ENCODE assay signal across 1 cellular context in the genomic region with DNA sequence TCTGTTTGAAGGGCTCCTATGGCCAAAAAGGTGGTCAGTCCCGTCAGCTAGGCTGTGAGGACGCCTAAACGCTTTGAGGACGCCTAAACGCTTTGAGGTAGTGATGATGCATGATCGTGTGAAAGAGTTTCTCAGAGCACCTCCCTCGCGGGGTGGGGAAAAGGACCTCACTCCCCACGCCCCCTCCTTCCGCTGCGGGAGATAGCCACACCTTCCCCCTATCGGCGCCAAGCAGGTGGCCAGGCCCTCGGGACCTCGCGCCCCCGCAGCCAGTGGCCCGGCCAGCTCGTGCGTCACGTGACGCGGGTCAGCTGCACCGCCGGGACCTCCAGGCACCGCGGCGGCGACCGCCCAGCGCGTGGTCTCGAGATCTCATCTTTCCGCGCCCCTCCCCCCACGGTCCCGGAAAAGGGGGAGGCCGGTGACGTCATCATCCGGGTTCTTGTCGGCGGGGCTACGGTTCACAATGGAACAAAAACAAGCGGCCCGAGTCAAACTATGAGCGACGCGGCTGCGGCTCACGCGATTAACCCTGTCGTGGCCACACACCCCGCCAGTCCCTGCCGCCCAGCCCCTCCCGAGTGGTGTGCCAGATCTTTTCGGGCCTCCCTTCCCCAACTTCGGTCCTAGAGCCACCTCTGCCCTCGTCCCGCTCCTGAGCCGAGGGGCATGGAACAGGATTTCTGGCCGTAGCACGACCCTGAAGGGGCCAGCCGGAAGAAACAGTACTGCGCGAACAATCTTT.
TF ChIP-seq lines count a peak whose summit lies in the region.

No MANE protein-coding gene starts in this region.

TF ChIP-seq in HepG2, 621 proteins besides CTCF, POLR2A, EP300 and RAD21 (continued from another document and continues in another):
- TF ChIP-seq MTA1 (CRISPR knock-in tag; IDR thresholded peaks at IDR 0.05; ENCODE audit: borderline replicate concordance) (no peak), ZNF616 (CRISPR knock-in tag; IDR thresholded peaks at IDR 0.05; ENCODE audit: low read depth) (peak; percentile 57; the same call in 1 of the 2 replicates), DR1 (CRISPR knock-in tag; IDR thresholded peaks at IDR 0.05) (peak; percentile 54; the same call in 1 of the 2 replicates), ZNF343 (CRISPR knock-in tag; IDR thresholded peaks at IDR 0.05) (no peak), HNRNPL (IDR thresholded peaks at IDR 0.05; ENCODE audit: low read depth, low read length) (no peak), ZNF143 (CRISPR knock-in tag; IDR thresholded peaks at IDR 0.05) (peak; percentile 36; the same call in 1 of the 2 replicates), ZBTB21 (CRISPR knock-in tag; IDR thresholded peaks at IDR 0.05) (peak; percentile 81; the same call in 1 of the 2 replicates), ZNF792 (CRISPR knock-in tag; IDR thresholded peaks at IDR 0.05) (peak; percentile 76), ZNF329 (CRISPR knock-in tag; IDR thresholded peaks at IDR 0.05; ENCODE audit: low read depth) (no peak), ZNF550 (CRISPR knock-in tag; IDR thresholded peaks at IDR 0.05; ENCODE audit: borderline replicate concordance) (no peak), U2AF2 (IDR thresholded peaks at IDR 0.05; ENCODE audit: low read depth, low read length) (no peak), ZNF768 (CRISPR knock-in tag; IDR thresholded peaks at IDR 0.05) (no peak), KAT8 (CRISPR knock-in tag; IDR thresholded peaks at IDR 0.05) (peak; percentile 65; the same call in 1 of the 2 replicates), ZNF12 (CRISPR knock-in tag; IDR thresholded peaks at IDR 0.05) (no peak), MED13 (CRISPR knock-in tag; IDR thresholded peaks at IDR 0.05) (0 out of 2 replicates have a peak, but pooled peaks have one; percentile 59), KLF16 (CRISPR knock-in tag; IDR thresholded peaks at IDR 0.05) (peak in 1 of 2 experiments; percentile 46; a peak in 1 of 4 replicates), ZNF354B (CRISPR knock-in tag; IDR thresholded peaks at IDR 0.05) (no peak), ZNF30 (CRISPR knock-in tag; IDR thresholded peaks at IDR 0.05) (no peak), AGO1 (IDR thresholded peaks at IDR 0.05; ENCODE audit: low read depth, low read length, poor library complexity, severe bottlenecking) (no peak), HNRNPH1 (optimal IDR thresholded peaks at IDR 0.05; ENCODE audit: low read depth, low read length) (no peak), SKI (IDR thresholded peaks at IDR 0.05; ENCODE audit: partially characterized antibody) (peak; percentile 48), SMAD1 (CRISPR knock-in tag; IDR thresholded peaks at IDR 0.05; ENCODE audit: borderline replicate concordance, low read depth) (0 out of 2 replicates have a peak, but pooled peaks have one; percentile 29), ZIK1 (CRISPR knock-in tag; IDR thresholded peaks at IDR 0.05; ENCODE audit: borderline replicate concordance, low read depth) (peak; percentile 55; the same call in 1 of the 2 replicates), ZNF775 (CRISPR knock-in tag; IDR thresholded peaks at IDR 0.05; ENCODE audit: borderline replicate concordance) (no peak), ZNF121 (CRISPR knock-in tag; IDR thresholded peaks at IDR 0.05) (no peak), TEAD3 (CRISPR knock-in tag; optimal IDR thresholded peaks at IDR 0.05; ENCODE audit: borderline replicate concordance) (no peak), KLF6 (CRISPR knock-in tag; IDR thresholded peaks at IDR 0.05) (no peak), FOXA3 (CRISPR knock-in tag; IDR thresholded peaks at IDR 0.05) (peak; percentile 59), SYNCRIP (IDR thresholded peaks at IDR 0.05; ENCODE audit: insufficient read depth, low read depth, low read length) (no peak), ZNF790 (CRISPR knock-in tag; IDR thresholded peaks at IDR 0.05; ENCODE audit: borderline replicate concordance) (peak; percentile 83; the same call in 1 of the 2 replicates), ZNF558 (CRISPR knock-in tag; IDR thresholded peaks at IDR 0.05; ENCODE audit: borderline replicate concordance) (no peak; the same call in 1 of the 2 replicates), ZSCAN20 (CRISPR knock-in tag; IDR thresholded peaks at IDR 0.05; ENCODE audit: borderline replicate concordance) (no peak; the same call in 1 of the 2 replicates)
- TF ChIP-seq, protein P1, sequence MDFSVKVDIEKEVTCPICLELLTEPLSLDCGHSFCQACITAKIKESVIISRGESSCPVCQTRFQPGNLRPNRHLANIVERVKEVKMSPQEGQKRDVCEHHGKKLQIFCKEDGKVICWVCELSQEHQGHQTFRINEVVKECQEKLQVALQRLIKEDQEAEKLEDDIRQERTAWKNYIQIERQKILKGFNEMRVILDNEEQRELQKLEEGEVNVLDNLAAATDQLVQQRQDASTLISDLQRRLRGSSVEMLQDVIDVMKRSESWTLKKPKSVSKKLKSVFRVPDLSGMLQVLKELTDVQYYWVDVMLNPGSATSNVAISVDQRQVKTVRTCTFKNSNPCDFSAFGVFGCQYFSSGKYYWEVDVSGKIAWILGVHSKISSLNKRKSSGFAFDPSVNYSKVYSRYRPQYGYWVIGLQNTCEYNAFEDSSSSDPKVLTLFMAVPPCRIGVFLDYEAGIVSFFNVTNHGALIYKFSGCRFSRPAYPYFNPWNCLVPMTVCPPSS (IDR thresholded peaks at IDR 0.05) = no peak
- TF ChIP-seq, protein P2, sequence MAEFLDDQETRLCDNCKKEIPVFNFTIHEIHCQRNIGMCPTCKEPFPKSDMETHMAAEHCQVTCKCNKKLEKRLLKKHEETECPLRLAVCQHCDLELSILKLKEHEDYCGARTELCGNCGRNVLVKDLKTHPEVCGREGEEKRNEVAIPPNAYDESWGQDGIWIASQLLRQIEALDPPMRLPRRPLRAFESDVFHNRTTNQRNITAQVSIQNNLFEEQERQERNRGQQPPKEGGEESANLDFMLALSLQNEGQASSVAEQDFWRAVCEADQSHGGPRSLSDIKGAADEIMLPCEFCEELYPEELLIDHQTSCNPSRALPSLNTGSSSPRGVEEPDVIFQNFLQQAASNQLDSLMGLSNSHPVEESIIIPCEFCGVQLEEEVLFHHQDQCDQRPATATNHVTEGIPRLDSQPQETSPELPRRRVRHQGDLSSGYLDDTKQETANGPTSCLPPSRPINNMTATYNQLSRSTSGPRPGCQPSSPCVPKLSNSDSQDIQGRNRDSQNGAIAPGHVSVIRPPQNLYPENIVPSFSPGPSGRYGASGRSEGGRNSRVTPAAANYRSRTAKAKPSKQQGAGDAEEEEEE (CRISPR knock-in tag; IDR thresholded peaks at IDR 0.05; ENCODE audit: borderline replicate concordance) = 0 out of 2 replicates have a peak, but pooled peaks have one; percentile 37
- TF ChIP-seq, protein P3, sequence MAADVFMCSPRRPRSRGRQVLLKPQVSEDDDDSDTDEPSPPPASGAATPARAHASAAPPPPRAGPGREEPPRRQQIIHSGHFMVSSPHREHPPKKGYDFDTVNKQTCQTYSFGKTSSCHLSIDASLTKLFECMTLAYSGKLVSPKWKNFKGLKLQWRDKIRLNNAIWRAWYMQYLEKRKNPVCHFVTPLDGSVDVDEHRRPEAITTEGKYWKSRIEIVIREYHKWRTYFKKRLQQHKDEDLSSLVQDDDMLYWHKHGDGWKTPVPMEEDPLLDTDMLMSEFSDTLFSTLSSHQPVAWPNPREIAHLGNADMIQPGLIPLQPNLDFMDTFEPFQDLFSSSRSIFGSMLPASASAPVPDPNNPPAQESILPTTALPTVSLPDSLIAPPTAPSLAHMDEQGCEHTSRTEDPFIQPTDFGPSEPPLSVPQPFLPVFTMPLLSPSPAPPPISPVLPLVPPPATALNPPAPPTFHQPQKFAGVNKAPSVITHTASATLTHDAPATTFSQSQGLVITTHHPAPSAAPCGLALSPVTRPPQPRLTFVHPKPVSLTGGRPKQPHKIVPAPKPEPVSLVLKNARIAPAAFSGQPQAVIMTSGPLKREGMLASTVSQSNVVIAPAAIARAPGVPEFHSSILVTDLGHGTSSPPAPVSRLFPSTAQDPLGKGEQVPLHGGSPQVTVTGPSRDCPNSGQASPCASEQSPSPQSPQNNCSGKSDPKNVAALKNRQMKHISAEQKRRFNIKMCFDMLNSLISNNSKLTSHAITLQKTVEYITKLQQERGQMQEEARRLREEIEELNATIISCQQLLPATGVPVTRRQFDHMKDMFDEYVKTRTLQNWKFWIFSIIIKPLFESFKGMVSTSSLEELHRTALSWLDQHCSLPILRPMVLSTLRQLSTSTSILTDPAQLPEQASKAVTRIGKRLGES (CRISPR knock-in tag; IDR thresholded peaks at IDR 0.05; ENCODE audit: borderline replicate concordance) = no peak
- TF ChIP-seq, protein P4, sequence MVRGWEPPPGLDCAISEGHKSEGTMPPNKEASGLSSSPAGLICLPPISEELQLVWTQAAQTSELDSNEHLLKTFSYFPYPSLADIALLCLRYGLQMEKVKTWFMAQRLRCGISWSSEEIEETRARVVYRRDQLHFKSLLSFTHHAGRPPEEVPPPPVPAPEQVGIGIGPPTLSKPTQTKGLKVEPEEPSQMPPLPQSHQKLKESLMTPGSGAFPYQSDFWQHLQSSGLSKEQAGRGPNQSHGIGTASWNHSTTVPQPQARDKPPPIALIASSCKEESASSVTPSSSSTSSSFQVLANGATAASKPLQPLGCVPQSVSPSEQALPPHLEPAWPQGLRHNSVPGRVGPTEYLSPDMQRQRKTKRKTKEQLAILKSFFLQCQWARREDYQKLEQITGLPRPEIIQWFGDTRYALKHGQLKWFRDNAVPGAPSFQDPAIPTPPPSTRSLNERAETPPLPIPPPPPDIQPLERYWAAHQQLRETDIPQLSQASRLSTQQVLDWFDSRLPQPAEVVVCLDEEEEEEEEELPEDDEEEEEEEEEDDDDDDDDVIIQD (CRISPR knock-in tag; IDR thresholded peaks at IDR 0.05; ENCODE audit: low read depth) = peak; percentile 55; the same call in 1 of the 2 replicates
- TF ChIP-seq, protein P5, sequence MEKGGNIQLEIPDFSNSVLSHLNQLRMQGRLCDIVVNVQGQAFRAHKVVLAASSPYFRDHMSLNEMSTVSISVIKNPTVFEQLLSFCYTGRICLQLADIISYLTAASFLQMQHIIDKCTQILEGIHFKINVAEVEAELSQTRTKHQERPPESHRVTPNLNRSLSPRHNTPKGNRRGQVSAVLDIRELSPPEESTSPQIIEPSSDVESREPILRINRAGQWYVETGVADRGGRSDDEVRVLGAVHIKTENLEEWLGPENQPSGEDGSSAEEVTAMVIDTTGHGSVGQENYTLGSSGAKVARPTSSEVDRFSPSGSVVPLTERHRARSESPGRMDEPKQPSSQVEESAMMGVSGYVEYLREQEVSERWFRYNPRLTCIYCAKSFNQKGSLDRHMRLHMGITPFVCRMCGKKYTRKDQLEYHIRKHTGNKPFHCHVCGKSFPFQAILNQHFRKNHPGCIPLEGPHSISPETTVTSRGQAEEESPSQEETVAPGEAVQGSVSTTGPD (CRISPR knock-in tag; IDR thresholded peaks at IDR 0.05) = no peak
- TF ChIP-seq, protein P6, sequence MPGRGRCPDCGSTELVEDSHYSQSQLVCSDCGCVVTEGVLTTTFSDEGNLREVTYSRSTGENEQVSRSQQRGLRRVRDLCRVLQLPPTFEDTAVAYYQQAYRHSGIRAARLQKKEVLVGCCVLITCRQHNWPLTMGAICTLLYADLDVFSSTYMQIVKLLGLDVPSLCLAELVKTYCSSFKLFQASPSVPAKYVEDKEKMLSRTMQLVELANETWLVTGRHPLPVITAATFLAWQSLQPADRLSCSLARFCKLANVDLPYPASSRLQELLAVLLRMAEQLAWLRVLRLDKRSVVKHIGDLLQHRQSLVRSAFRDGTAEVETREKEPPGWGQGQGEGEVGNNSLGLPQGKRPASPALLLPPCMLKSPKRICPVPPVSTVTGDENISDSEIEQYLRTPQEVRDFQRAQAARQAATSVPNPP (CRISPR knock-in tag; IDR thresholded peaks at IDR 0.05) = peak; percentile 31; the same call in 1 of the 2 replicates
- TF ChIP-seq, protein P7, sequence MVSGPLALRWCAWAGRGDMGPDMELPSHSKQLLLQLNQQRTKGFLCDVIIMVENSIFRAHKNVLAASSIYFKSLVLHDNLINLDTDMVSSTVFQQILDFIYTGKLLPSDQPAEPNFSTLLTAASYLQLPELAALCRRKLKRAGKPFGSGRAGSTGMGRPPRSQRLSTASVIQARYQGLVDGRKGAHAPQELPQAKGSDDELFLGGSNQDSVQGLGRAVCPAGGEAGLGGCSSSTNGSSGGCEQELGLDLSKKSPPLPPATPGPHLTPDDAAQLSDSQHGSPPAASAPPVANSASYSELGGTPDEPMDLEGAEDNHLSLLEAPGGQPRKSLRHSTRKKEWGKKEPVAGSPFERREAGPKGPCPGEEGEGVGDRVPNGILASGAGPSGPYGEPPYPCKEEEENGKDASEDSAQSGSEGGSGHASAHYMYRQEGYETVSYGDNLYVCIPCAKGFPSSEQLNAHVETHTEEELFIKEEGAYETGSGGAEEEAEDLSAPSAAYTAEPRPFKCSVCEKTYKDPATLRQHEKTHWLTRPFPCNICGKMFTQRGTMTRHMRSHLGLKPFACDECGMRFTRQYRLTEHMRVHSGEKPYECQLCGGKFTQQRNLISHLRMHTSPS (CRISPR knock-in tag; IDR thresholded peaks at IDR 0.05; ENCODE audit: low read depth) = no peak
- TF ChIP-seq, protein P8, sequence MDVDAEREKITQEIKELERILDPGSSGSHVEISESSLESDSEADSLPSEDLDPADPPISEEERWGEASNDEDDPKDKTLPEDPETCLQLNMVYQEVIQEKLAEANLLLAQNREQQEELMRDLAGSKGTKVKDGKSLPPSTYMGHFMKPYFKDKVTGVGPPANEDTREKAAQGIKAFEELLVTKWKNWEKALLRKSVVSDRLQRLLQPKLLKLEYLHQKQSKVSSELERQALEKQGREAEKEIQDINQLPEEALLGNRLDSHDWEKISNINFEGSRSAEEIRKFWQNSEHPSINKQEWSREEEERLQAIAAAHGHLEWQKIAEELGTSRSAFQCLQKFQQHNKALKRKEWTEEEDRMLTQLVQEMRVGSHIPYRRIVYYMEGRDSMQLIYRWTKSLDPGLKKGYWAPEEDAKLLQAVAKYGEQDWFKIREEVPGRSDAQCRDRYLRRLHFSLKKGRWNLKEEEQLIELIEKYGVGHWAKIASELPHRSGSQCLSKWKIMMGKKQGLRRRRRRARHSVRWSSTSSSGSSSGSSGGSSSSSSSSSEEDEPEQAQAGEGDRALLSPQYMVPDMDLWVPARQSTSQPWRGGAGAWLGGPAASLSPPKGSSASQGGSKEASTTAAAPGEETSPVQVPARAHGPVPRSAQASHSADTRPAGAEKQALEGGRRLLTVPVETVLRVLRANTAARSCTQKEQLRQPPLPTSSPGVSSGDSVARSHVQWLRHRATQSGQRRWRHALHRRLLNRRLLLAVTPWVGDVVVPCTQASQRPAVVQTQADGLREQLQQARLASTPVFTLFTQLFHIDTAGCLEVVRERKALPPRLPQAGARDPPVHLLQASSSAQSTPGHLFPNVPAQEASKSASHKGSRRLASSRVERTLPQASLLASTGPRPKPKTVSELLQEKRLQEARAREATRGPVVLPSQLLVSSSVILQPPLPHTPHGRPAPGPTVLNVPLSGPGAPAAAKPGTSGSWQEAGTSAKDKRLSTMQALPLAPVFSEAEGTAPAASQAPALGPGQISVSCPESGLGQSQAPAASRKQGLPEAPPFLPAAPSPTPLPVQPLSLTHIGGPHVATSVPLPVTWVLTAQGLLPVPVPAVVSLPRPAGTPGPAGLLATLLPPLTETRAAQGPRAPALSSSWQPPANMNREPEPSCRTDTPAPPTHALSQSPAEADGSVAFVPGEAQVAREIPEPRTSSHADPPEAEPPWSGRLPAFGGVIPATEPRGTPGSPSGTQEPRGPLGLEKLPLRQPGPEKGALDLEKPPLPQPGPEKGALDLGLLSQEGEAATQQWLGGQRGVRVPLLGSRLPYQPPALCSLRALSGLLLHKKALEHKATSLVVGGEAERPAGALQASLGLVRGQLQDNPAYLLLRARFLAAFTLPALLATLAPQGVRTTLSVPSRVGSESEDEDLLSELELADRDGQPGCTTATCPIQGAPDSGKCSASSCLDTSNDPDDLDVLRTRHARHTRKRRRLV (CRISPR knock-in tag; IDR thresholded peaks at IDR 0.05) = no peak
